In the genomic region with DNA sequence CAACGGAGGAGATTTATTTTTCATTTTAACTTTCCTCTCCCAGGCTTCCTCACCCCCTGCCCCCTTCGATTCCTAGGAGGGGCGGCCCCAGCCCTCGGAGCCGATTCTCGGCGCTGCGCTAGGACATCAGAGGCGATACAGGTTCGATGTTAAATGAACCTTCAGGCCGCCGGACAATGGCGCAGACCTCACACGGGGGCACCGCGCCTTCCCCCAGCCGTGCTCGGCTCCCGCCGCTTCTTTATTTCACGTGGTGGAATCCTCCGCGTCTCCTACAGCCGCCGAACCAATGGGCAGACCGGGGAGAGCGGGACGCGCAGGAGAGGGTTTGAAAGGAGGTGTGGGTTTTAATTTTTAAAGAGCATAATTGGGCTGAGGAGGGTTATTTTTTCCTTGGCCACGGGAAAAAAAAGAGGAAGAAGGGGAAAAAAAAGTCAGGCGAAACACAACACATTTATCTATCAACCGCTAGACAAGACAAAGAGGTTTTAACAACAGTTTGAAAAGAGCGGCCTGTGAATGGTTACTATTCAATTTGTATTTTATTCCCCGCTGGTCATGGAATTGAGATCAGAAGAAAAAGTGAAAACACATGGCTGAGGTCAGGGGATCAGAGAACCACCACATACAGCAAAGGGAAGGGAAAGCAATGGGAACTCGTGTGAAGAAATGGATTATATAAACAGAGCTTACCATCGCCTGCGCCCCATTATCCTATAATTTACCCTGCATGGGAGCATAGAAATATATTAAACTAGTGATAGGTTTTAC, we compare ENCODE assay signal across 12 cellular contexts.
DNase-seq lines count a peak whose midpoint lies in the region; ATAC-seq and TF ChIP-seq lines count a peak whose summit lies in the region.
"Had no signal": no experiment of that assay in that cellular context is flagged by ENCODE, and none has a peak within 500 bp of the region (broad histone marks: within the 10 kb centered on the region; RNA-seq: fewer than 3 reads in every experiment).

No MANE protein-coding gene starts in this region.

- no peaks in the 10 kb centered on the region for H3K9me3 ChIP-seq in T-helper 17 cell (ENCODE audit: control insufficient read depth, low read length, poor library complexity, severe bottlenecking)

- no peaks in the 10 kb centered on the region for H3K4me1 Mint-ChIP-seq in activated CD4-positive, alpha-beta T cell treated with anti-CD3 and anti-CD28 coated beads, Interleukin-2, amount 10 ng/mL, durations not matched to agents 24 days and 14 days
- H3K4me1 Mint-ChIP-seq in T-helper 17 cell (peaks cover 16% of the 10 kb centered on the region), glutamatergic neuron (ENCODE audit: low read depth, unreplicated experiment) (peaks cover 18% of the 10 kb centered on the region)

- TF ChIP-seq CTCF in glutamatergic neuron (IDR thresholded peaks at IDR 0.05; ENCODE audit: partially characterized antibody, unreplicated experiment): no peak

- no peak for ATAC-seq in T-helper 17 cell
- ATAC-seq in sciatic nerve: peak; percentile 50

- no peak overlapping the region for H3K4me3 Mint-ChIP-seq in activated CD4-positive, alpha-beta T cell treated with anti-CD3 and anti-CD28 coated beads, Interleukin-2, amount 10 ng/mL, durations not matched to agents 24 days and 14 days
- H3K4me3 Mint-ChIP-seq in T-helper 17 cell: no peak overlapping the region
- H3K4me3 Mint-ChIP-seq in glutamatergic neuron (ENCODE audit: unreplicated experiment): peak overlapping the region; percentile 74

- peak overlapping the region; percentile 52 for H3K27ac Mint-ChIP-seq in activated CD4-positive, alpha-beta T cell treated with anti-CD3 and anti-CD28 coated beads, Interleukin-2, amount 10 ng/mL, durations not matched to agents 24 days and 14 days
- H3K27ac Mint-ChIP-seq in T-helper 17 cell (peak overlapping the region; percentile 37), glutamatergic neuron (ENCODE audit: unreplicated experiment) (no peak overlapping the region)

- no peak for DNase-seq in activated CD4-positive, alpha-beta T cell treated with anti-CD3 and anti-CD28 coated beads, Interleukin-2, amount 10 ng/mL, durations not matched to agents 24 days and 14 days
- no peak for DNase-seq in activated CD4-positive, alpha-beta T cell treated with anti-CD3 and anti-CD28 coated beads for 4 hours
- DNase-seq in T-helper 17 cell (no peak), glutamatergic neuron (no peak), sciatic nerve (ENCODE audit: low spot score) (peak; percentile 68), NCI-H69 (lab: John Stamatoyannopoulos, UW) (no peak), kidney tubule cell (ENCODE audit: low spot score) (no peak)
- no peak for DNase-seq in effector CD8-positive, alpha-beta T cell (lab: John Stamatoyannopoulos, UW)
- DNase-seq: activated effector memory CD4-positive, alpha-beta T cell treated with anti-CD3 and anti-CD28 coated beads, Interleukin-2, amount 50 U/mL, for 16 hours; hypothalamus; KBM-7; PC-9 had no signal

- peaks cover 84% of the 10 kb centered on the region for H3K27me3 Mint-ChIP-seq in activated CD4-positive, alpha-beta T cell treated with anti-CD3 and anti-CD28 coated beads, Interleukin-2, amount 10 ng/mL, durations not matched to agents 24 days and 14 days
- peaks cover 93% of the 10 kb centered on the region for H3K27me3 Mint-ChIP-seq in T-helper 17 cell
- H3K27me3 Mint-ChIP-seq in glutamatergic neuron (ENCODE audit: unreplicated experiment): peaks cover 44% of the 10 kb centered on the region

- intact Hi-C loops in activated CD4-positive, alpha-beta T cell treated with anti-CD3 and anti-CD28 coated beads, Interleukin-2, amount 10 ng/mL, durations not matched to agents 24 days and 14 days (cut with micrococcal nuclease): loop anchor here (1.0 to 2.0 kb wide), 2 partner anchors 67 to 148 kb away; partner anchors contain the start of gene FOXD1
- intact Hi-C loops in sciatic nerve (cut with DNase I): loop anchor here (5.0 kb wide), 1 partner anchor 147 kb away; the partner anchor contains the start of gene FOXD1

- H3K9me3 Mint-ChIP-seq in activated CD4-positive, alpha-beta T cell treated with anti-CD3 and anti-CD28 coated beads, Interleukin-2, amount 10 ng/mL, durations not matched to agents 24 days and 14 days: peaks cover 17% of the 10 kb centered on the region
- H3K9me3 Mint-ChIP-seq in glutamatergic neuron (ENCODE audit: unreplicated experiment): peaks cover 10% of the 10 kb centered on the region

- peaks cover 6% of the 10 kb centered on the region for H3K36me3 Mint-ChIP-seq in activated CD4-positive, alpha-beta T cell treated with anti-CD3 and anti-CD28 coated beads, Interleukin-2, amount 10 ng/mL, durations not matched to agents 24 days and 14 days (ENCODE audit: low read depth)
- H3K36me3 Mint-ChIP-seq in T-helper 17 cell (ENCODE audit: low read depth) (peaks cover 13% of the 10 kb centered on the region), glutamatergic neuron (ENCODE audit: unreplicated experiment) (peaks cover 19% of the 10 kb centered on the region)
